ENCODE assay signal across 8 cellular contexts in the genomic region with DNA sequence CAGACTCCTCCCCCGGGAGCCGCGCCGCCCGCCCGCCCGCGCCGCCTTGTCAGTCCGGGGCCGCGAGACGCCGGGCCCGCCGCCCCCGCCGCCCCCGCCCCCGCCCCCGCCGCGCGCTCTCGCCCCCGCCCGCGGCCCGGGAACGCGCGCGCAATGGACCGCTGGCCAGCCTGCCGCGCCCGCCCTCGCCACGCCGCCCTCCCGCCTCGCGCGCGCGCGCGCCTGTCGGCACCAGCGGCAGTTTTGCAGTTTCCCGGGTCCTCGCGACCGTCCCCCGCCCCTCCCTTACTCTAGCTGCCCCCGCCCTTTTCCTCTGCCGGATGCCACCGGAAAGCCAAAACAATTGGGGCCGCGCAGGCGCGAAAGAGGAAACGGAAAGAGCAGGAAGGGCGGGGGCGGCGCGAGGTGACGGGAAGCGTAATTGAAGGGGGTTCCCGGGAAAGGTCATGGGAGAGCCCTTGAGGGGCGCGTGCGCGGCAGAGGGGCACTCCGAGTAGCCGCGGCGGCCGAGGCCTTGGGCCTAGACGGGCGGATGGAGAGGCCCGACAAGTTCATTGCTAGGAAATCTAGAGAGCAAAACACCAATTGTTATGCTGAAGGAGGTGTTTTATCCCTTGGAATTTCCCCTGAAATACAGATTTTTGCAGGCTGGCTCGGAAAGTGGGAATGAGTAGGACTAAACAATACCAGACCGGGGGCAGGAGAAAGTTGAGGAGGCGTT. TPM values are rescaled to one million over a fixed set of nuclear protein-coding genes. Genes with fewer than 3 reads are reported as not detected.
DNase-seq lines count a peak whose midpoint lies in the region; TF ChIP-seq lines count a peak whose summit lies in the region.

No MANE protein-coding gene starts in this region.

- peaks cover 10% of the 10 kb centered on the region for H3K36me3 ChIP-seq in SJSA1

- no peaks in the 10 kb centered on the region for H3K9me3 ChIP-seq in SJSA1 (replicated peaks)

- H3K4me1 ChIP-seq in SJSA1 (replicated peaks) = peaks cover 20% of the 10 kb centered on the region

- H3K27ac ChIP-seq in SJSA1 = peak overlapping the region; percentile 96
- H3K27ac ChIP-seq in temporal lobe (ENCODE audit: low read depth, low read length) = peak overlapping the region; percentile 77

- H3K36me3 Mint-ChIP-seq in activated naive CD4-positive, alpha-beta T cell treated with anti-CD3 and anti-CD28 coated beads, Interleukin-2, amount 10 ng/mL, durations not matched to agents 7 days and 5 days = peaks cover 24% of the 10 kb centered on the region

- H3K4me1 Mint-ChIP-seq in activated naive CD4-positive, alpha-beta T cell treated with anti-CD3 and anti-CD28 coated beads, Interleukin-2, amount 10 ng/mL, durations not matched to agents 7 days and 5 days = peaks cover 58% of the 10 kb centered on the region

- H3K27me3 Mint-ChIP-seq in activated naive CD4-positive, alpha-beta T cell treated with anti-CD3 and anti-CD28 coated beads, Interleukin-2, amount 10 ng/mL, durations not matched to agents 7 days and 5 days = peaks cover 6% of the 10 kb centered on the region

- DNase-seq in GM04503 (ENCODE audit: low read depth) (peak; percentile 69), HFF-Myc (ENCODE audit: extremely low read depth, low read depth) (peak; percentile 74), MV-4-11 (lab: John Stamatoyannopoulos, UW) (peak; percentile 91), SJSA1 (ENCODE audit: low read depth in 1 of 2, low spot score in 2 of 2) (peak; percentile 94 to 99), germinal center (ENCODE audit: low spot score) (peak; percentile 88), occipital lobe (lab: John Stamatoyannopoulos, UW) (peak; percentile 89)
- DNase-seq in activated naive CD4-positive, alpha-beta T cell treated with anti-CD3 and anti-CD28 coated beads, Interleukin-2, amount 10 ng/mL, durations not matched to agents 7 days and 5 days = peak; percentile 98

- TF ChIP-seq CTCF in HFF-Myc (IDR thresholded peaks at IDR 0.05; ENCODE audit: low read depth, low read length, missing control alignments) = no peak

- CTCF ChIA-PET in activated naive CD4-positive, alpha-beta T cell treated with anti-CD3 and anti-CD28 coated beads, Interleukin-2, amount 10 ng/mL, durations not matched to agents 7 days and 5 days (lab: Charles Lee) = interaction anchor here (1.3 to 5.6 kb wide), 4 partner anchors 10 to 216 kb away, joined by 4 to 22 read pairs (median 9); no protein-coding TSS in a partner anchor

- H3K4me3 ChIP-seq in HFF-Myc (replicated peaks; ENCODE audit: low read depth, low read length) (peak overlapping the region; percentile 61), SJSA1 (peak overlapping the region; percentile 82)

- no peaks in the 10 kb centered on the region; the same call in 1 of the 2 replicates for H3K27me3 ChIP-seq in SJSA1 (replicated peaks)

- peak overlapping the region; percentile 96 for H3K27ac Mint-ChIP-seq in activated naive CD4-positive, alpha-beta T cell treated with anti-CD3 and anti-CD28 coated beads, Interleukin-2, amount 10 ng/mL, durations not matched to agents 7 days and 5 days

- H3K4me3 Mint-ChIP-seq in activated naive CD4-positive, alpha-beta T cell treated with anti-CD3 and anti-CD28 coated beads, Interleukin-2, amount 10 ng/mL, durations not matched to agents 7 days and 5 days = peak overlapping the region; percentile 83

- H3K9me3 Mint-ChIP-seq in activated naive CD4-positive, alpha-beta T cell treated with anti-CD3 and anti-CD28 coated beads, Interleukin-2, amount 10 ng/mL, durations not matched to agents 7 days and 5 days = no peaks in the 10 kb centered on the region

RNA-seq across cellular contexts. Expression of gene KBTBD2, which starts 0.4 kb away (rescaled TPM):
- 51.5 and 52.0 TPM in 2 replicates for total RNA-seq in SJSA1 (2014; rRNA removed; shearing (Covaris generic))
- total RNA-seq in occipital lobe (113 TPM), temporal lobe (91.7 TPM)

Comparison
In these comparisons a context has a peak if more than half of its experiments do, and no peak if none do; other contexts are left out.
1. Peak in every context shown above with its lines: DNase-seq, H3K4me3 ChIP-seq and H3K27ac ChIP-seq.